ENCODE assay signal across 24 cellular contexts in the genomic region with DNA sequence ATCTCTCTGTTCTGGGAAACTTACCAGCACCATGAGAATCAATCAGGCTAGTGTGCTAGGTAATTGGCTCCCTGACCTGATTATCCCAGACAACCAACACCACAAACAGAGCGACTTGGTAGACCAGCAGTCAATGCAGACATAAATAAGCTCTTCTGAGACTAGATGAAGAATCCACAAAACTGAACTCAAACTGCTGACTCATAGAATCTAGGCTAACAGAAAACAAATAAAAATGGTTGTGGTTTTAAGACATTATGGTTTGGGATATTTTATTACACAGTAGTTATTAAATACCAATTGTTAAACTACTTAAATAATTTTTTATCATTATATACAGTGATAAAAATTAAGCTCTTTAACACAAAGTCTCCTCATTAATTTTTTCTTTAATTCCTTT.
"Had no signal": no experiment of that assay in that cellular context is flagged by ENCODE, and none has a peak within 500 bp of the region (broad histone marks: within the 10 kb centered on the region; RNA-seq: fewer than 3 reads in every experiment).

No MANE protein-coding gene starts in this region.

- H3K4me3 ChIP-seq: adrenal gland, ascending aorta, colonic mucosa, esophagus muscularis mucosa, ovary, psoas muscle, right atrium auricular region, thyroid gland had no signal

- H3K27ac ChIP-seq: adrenal gland, ascending aorta, colonic mucosa, esophagus muscularis mucosa, neutrophil, ovary, psoas muscle, right atrium auricular region, thyroid gland had no signal

- DNase-seq: activated B cell treated with CpG ODN at 0.5 μM for 24 hours; activated CD4-positive, alpha-beta T cell treated with anti-CD3 and anti-CD28 coated beads for 4 hours; activated CD4-positive, alpha-beta T cell treated with anti-CD3 and anti-CD28 coated beads, Interleukin-2, amount 50 U/mL, for 48 hours; activated CD8-positive, alpha-beta memory T cell treated with anti-CD3 and anti-CD28 coated beads, Interleukin-2, amount 50 U/mL, for 48 hours; activated naive CD4-positive, alpha-beta T cell; activated T-cell treated with anti-CD3 and anti-CD28 coated beads, Interleukin-2, amount 50 U/mL, for 4 hours; adrenal gland; central memory CD4-positive, alpha-beta T cell; colonic mucosa; glutamatergic neuron; hippocampal formation; left ventricle myocardium superior; mammary epithelial cell; ovary; psoas muscle; stimulated activated CD4-positive, alpha-beta T cell treated with anti-CD3 and anti-CD28 coated beads, Interleukin-12 subunit alpha, Interleukin-12 subunit beta, amount 100 ng/mL, for 4 hours; stimulated activated CD4-positive, alpha-beta T cell treated with anti-CD3 and anti-CD28 coated beads, Interleukin-4, amount 100 ng/mL, for 4 hours; substantia nigra; T1000; thyroid gland had no signal
